In the genomic region with DNA sequence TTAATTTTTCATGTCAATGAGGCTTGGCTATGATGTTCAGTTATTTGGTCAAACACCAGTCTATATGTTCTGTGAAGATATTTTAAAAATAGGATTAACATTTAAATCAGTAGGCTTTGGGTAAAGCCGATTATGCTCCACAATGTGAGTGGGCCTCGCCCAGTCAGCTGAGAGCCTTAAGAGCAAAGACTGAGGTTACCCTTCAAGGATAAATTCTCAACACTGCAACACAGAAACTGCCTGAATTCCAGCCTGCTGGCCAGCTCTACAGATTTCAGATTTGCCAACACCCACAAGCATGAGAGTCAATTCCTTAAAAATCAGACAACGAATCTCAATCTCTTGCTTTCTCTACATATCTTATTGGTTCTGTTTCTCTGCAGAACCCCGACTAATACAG, we compare ENCODE assay signal across 2 cellular contexts.
TF ChIP-seq lines count a peak whose summit lies in the region.

No MANE protein-coding gene starts in this region.

TF ChIP-seq in A549, 52 proteins besides CTCF, POLR2A, EP300 and RAD21 (continued from another document):
- TF ChIP-seq, protein P1, sequence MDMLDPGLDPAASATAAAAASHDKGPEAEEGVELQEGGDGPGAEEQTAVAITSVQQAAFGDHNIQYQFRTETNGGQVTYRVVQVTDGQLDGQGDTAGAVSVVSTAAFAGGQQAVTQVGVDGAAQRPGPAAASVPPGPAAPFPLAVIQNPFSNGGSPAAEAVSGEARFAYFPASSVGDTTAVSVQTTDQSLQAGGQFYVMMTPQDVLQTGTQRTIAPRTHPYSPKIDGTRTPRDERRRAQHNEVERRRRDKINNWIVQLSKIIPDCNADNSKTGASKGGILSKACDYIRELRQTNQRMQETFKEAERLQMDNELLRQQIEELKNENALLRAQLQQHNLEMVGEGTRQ (IDR thresholded peaks at IDR 0.05), result no peak
- TF ChIP-seq EHMT2 (IDR thresholded peaks at IDR 0.05; ENCODE audit: low read depth) (no peak), GATA3 (IDR thresholded peaks at IDR 0.05; ENCODE audit: borderline replicate concordance) (no peak), KDM1A (IDR thresholded peaks at IDR 0.05; ENCODE audit: low read depth) (no peak), CEBPB (IDR thresholded peaks at IDR 0.05) (no peak)
TF ChIP-seq in A549: peak in this region for 0.

TF ChIP-seq in HepG2, 621 proteins besides CTCF, POLR2A, EP300 and RAD21 (continued from another document):
- TF ChIP-seq ZNF710 (CRISPR knock-in tag; IDR thresholded peaks at IDR 0.05; ENCODE audit: borderline replicate concordance) (no peak), HIVEP1 (CRISPR knock-in tag; IDR thresholded peaks at IDR 0.05) (no peak), JDP2 (CRISPR knock-in tag; IDR thresholded peaks at IDR 0.05; ENCODE audit: borderline replicate concordance) (no peak), GATAD2A (CRISPR knock-in tag; IDR thresholded peaks at IDR 0.05) (no peak), KAT8 (CRISPR knock-in tag; IDR thresholded peaks at IDR 0.05) (no peak), ZNF382 (CRISPR knock-in tag; IDR thresholded peaks at IDR 0.05; ENCODE audit: borderline replicate concordance) (no peak)
